In the genomic region with DNA sequence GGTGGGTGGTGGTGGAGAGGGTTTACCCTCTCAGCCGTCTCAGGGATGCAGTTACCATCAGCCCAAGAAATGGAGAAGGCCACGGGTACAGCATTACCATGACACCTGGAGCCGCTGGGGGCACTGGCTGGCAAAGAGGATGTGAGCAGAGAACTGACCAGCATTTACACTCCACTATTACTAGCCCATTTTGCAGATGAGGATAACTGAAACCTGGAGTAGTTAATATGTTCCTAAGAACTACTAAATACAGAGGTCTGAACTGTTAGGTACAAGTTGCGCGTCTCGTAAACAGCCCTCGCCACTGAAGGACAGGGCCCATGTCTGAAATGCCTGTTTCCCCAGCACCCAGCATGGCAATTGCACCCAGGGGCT, we compare ENCODE assay signal across 18 cellular contexts.
A peak's percentile ranks its signal among the peaks of the same experiment; 100 is the strongest.
DNase-seq lines count a peak whose midpoint lies in the region; ATAC-seq and TF ChIP-seq lines count a peak whose summit lies in the region.
"Had no signal": no experiment of that assay in that cellular context is flagged by ENCODE, and none has a peak within 500 bp of the region (broad histone marks: within the 10 kb centered on the region; RNA-seq: fewer than 3 reads in every experiment).

No MANE protein-coding gene starts in this region.

- H3K9me3 Mint-ChIP-seq in CD4-positive, CD25-positive, alpha-beta regulatory T cell: no peaks in the 10 kb centered on the region
- H3K9me3 Mint-ChIP-seq: activated naive CD4-positive, alpha-beta T cell treated with anti-CD3 and anti-CD28 coated beads, Interleukin-2, amount 50 U/mL, for 24 hours; immature natural killer cell; stimulated activated naive CD8-positive, alpha-beta T cell treated with anti-CD3 and anti-CD28 coated beads, Interleukin-15, amount 100 ng/mL, for 72 hours had no signal

- H3K27ac ChIP-seq in CD4-positive, CD25-positive, alpha-beta regulatory T cell (ENCODE audit: insufficient read depth, low read length, poor library complexity, severe bottlenecking): no peak overlapping the region
- H3K27ac ChIP-seq in KOPT-K1 (ENCODE audit: low read depth, low read length, poor library complexity, severe bottlenecking) (peak overlapping the region; percentile 58), heart right ventricle (peak overlapping the region in 7 of 10 donors; percentile 6 to 67 (median 52)), neural cell (ENCODE audit: low read length) (peak overlapping the region; percentile 42)
- H3K27ac ChIP-seq: pancreas, transverse colon had no signal

- no peaks in the 10 kb centered on the region for H3K79me2 ChIP-seq in neural cell (replicated peaks; ENCODE audit: insufficient read depth, low read length)

- H3K27me3 ChIP-seq in CD4-positive, CD25-positive, alpha-beta regulatory T cell (ENCODE audit: control insufficient read depth, insufficient read depth, low read length): no peaks in the 10 kb centered on the region
- H3K27me3 ChIP-seq in heart right ventricle: peaks cover 0 to 4% (median 0%) of the 10 kb centered on the region in 7 donors
- no peaks in the 10 kb centered on the region for H3K27me3 ChIP-seq in neural cell (ENCODE audit: insufficient read depth, low read depth, low read length)
- H3K27me3 ChIP-seq: pancreas, transverse colon had no signal

- H4K20me1 ChIP-seq in neural cell (ENCODE audit: insufficient read depth): no peaks in the 10 kb centered on the region

- H2AFZ ChIP-seq in neural cell (ENCODE audit: low read depth, low read length): no peak overlapping the region

- intact Hi-C loops in heart right ventricle (cut with DNase I): no loop called here

- H3K9ac ChIP-seq in neural cell (ENCODE audit: low read length): peak overlapping the region; percentile 17

- no peaks in the 10 kb centered on the region for H3F3A ChIP-seq in neural cell (ENCODE audit: insufficient read depth, low read length, poor library complexity, severe bottlenecking)

- H3K4me3 Mint-ChIP-seq in CD4-positive, CD25-positive, alpha-beta regulatory T cell: peak overlapping the region in 1 of 4 donors; percentile 36
- H3K4me3 Mint-ChIP-seq: activated naive CD4-positive, alpha-beta T cell treated with anti-CD3 and anti-CD28 coated beads, Interleukin-2, amount 50 U/mL, for 24 hours; immature natural killer cell had no signal

- no peak overlapping the region for H3K4me3 ChIP-seq in CD4-positive, CD25-positive, alpha-beta regulatory T cell (ENCODE audit: low read depth, low read length)
- H3K4me3 ChIP-seq in heart right ventricle (no peak overlapping the region), neural cell (ENCODE audit: low read length) (no peak overlapping the region)
- H3K4me3 ChIP-seq: pancreas, transverse colon had no signal

- no peak for TF ChIP-seq RAD21 in neural cell (conservative IDR thresholded peaks at IDR 0.05)

- TF ChIP-seq CTCF in heart right ventricle (IDR thresholded peaks at IDR 0.05) (no peak), neural cell (IDR thresholded peaks at IDR 0.05; ENCODE audit: poor library complexity, severe bottlenecking) (no peak)

- no peaks in the 10 kb centered on the region for H3K36me3 ChIP-seq in CD4-positive, CD25-positive, alpha-beta regulatory T cell (ENCODE audit: control insufficient read depth, insufficient read depth, low read length)
- H3K36me3 ChIP-seq in KOPT-K1 (ENCODE audit: insufficient read depth, low read length): no peaks in the 10 kb centered on the region
- H3K36me3 ChIP-seq in heart right ventricle: no peaks in the 10 kb centered on the region
- no peaks in the 10 kb centered on the region for H3K36me3 ChIP-seq in neural cell (ENCODE audit: insufficient read depth, low read length)
- H3K36me3 ChIP-seq: pancreas, transverse colon had no signal

- TF ChIP-seq EP300 in neural cell (conservative IDR thresholded peaks at IDR 0.05; ENCODE audit: poor library complexity, severe bottlenecking): no peak

- DNase-seq in CD4-positive, CD25-positive, alpha-beta regulatory T cell: no peak
- DNase-seq in heart right ventricle: no peak
- DNase-seq in effector CD4-positive, alpha-beta T cell: no peak
- DNase-seq in SW480 (ENCODE audit: low spot score): no peak
- DNase-seq: activated CD4-positive, alpha-beta T cell treated with anti-CD3 and anti-CD28 coated beads for 1 hour; Caco-2; immature natural killer cell; NCI-H2081; NK-92 treated with Interleukin-12 subunit alpha and Interleukin-12 subunit beta, amount 100 ng/mL, for 24 hours had no signal

- WGBS in heart right ventricle, 2 donors: 74 to 78% methylated on average over 7 of the region's 7 CpGs

- H3K9me2 ChIP-seq in neural cell (ENCODE audit: insufficient read depth, low read length): no peaks in the 10 kb centered on the region

- H3K27ac Mint-ChIP-seq in CD4-positive, CD25-positive, alpha-beta regulatory T cell: peak overlapping the region; percentile 45 to 81 (median 79)
- H3K27ac Mint-ChIP-seq: immature natural killer cell had no signal

- no peaks in the 10 kb centered on the region for H3K36me3 Mint-ChIP-seq in CD4-positive, CD25-positive, alpha-beta regulatory T cell
- H3K36me3 Mint-ChIP-seq: activated naive CD4-positive, alpha-beta T cell treated with anti-CD3 and anti-CD28 coated beads, Interleukin-2, amount 50 U/mL, for 24 hours; immature natural killer cell had no signal

- H3K4me2 ChIP-seq in neural cell (ENCODE audit: low read length): no peak overlapping the region

- H3K4me1 ChIP-seq in CD4-positive, CD25-positive, alpha-beta regulatory T cell (ENCODE audit: control insufficient read depth, insufficient read depth, low read length, poor library complexity, severe bottlenecking): no peaks in the 10 kb centered on the region
- peaks cover 4 to 29% (median 14%) of the 10 kb centered on the region in 9 donors for H3K4me1 ChIP-seq in heart right ventricle
- H3K4me1 ChIP-seq: pancreas, transverse colon had no signal

- no peaks in the 10 kb centered on the region for H3K9me3 ChIP-seq in CD4-positive, CD25-positive, alpha-beta regulatory T cell (ENCODE audit: control insufficient read depth in 2 of 2, low read length in 2 of 2)
- no peaks in the 10 kb centered on the region for H3K9me3 ChIP-seq in KOPT-K1 (ENCODE audit: insufficient read depth, low read length, poor library complexity, severe bottlenecking)
- H3K9me3 ChIP-seq in heart right ventricle: no peaks in the 10 kb centered on the region
- no peaks in the 10 kb centered on the region for H3K9me3 ChIP-seq in neural cell (ENCODE audit: low read length)
- H3K9me3 ChIP-seq: Caco-2, pancreas, transverse colon had no signal

- peaks cover 0 to 16% (median 0%) of the 10 kb centered on the region in 4 donors for H3K4me1 Mint-ChIP-seq in CD4-positive, CD25-positive, alpha-beta regulatory T cell
- H3K4me1 Mint-ChIP-seq: immature natural killer cell had no signal

- H3K27me3 Mint-ChIP-seq in CD4-positive, CD25-positive, alpha-beta regulatory T cell: peaks cover 15% of the 10 kb centered on the region
- H3K27me3 Mint-ChIP-seq: activated naive CD4-positive, alpha-beta T cell treated with anti-CD3 and anti-CD28 coated beads, Interleukin-2, amount 50 U/mL, for 24 hours; stimulated activated naive CD8-positive, alpha-beta T cell treated with anti-CD3 and anti-CD28 coated beads, Interleukin-15, amount 100 ng/mL, for 72 hours had no signal

- ATAC-seq in CD4-positive, CD25-positive, alpha-beta regulatory T cell (ENCODE audit: low read depth in 2 of 2): no peak
- ATAC-seq in heart right ventricle (peak in 1 of 8 donors; percentile 4), HG03469 (IDR thresholded peaks at IDR 0.05; ENCODE audit: unreplicated experiment) (no peak), SK-N-SH treated with all-trans-retinoic acid at 6 μM for 48 hours (no peak)
- ATAC-seq: Panc1; stimulated activated naive CD8-positive, alpha-beta T cell treated with anti-CD3 and anti-CD28 coated beads, Interleukin-15, amount 100 ng/mL, for 72 hours had no signal

TF ChIP-seq in neural cell, 6 proteins besides CTCF, POLR2A, EP300 and RAD21 (continues in another document):
- TF ChIP-seq POLR2AphosphoS5 (IDR thresholded peaks at IDR 0.05): no peak
- no peak for TF ChIP-seq SMC3 (conservative IDR thresholded peaks at IDR 0.05; ENCODE audit: poor library complexity)
- no peak for TF ChIP-seq TAF1 (IDR thresholded peaks at IDR 0.05; ENCODE audit: low read depth)

TF ChIP-seq in SK-N-SH treated with all-trans-retinoic acid at 6 μM for 48 hours, 23 proteins besides CTCF, POLR2A, EP300 and RAD21:
- TF ChIP-seq ISL1 (CRISPR knock-in tag; IDR thresholded peaks at IDR 0.05): no peak
- TF ChIP-seq, protein P1, sequence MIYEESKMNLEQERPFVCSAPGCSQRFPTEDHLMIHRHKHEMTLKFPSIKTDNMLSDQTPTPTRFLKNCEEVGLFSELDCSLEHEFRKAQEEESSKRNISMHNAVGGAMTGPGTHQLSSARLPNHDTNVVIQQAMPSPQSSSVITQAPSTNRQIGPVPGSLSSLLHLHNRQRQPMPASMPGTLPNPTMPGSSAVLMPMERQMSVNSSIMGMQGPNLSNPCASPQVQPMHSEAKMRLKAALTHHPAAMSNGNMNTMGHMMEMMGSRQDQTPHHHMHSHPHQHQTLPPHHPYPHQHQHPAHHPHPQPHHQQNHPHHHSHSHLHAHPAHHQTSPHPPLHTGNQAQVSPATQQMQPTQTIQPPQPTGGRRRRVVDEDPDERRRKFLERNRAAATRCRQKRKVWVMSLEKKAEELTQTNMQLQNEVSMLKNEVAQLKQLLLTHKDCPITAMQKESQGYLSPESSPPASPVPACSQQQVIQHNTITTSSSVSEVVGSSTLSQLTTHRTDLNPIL (CRISPR knock-in tag; IDR thresholded peaks at IDR 0.05; ENCODE audit: low read depth): no peak
TF ChIP-seq in SK-N-SH treated with all-trans-retinoic acid at 6 μM for 48 hours: peak in this region for 0.
